In genomic region chr10:44743539-44743938, GRCh38 we compare ENCODE assay signal across 7 cellular contexts.
"Had no signal": no experiment of that assay in that cellular context is flagged by ENCODE, and none has a peak within 500 bp of the region (broad histone marks: within the 10 kb centered on the region; RNA-seq: fewer than 3 reads in every experiment).

No MANE protein-coding gene starts in this region.

- DNase-seq: H9, HCEC 1CT, HFFc6, KG1 had no signal

- ATAC-seq: GM23338, HepG2, K562 had no signal

- H3K4me3 ChIP-seq: GM23338, K562 had no signal

- H2AFZ ChIP-seq: GM23338 had no signal

- H3K4me2 ChIP-seq: GM23338 had no signal
